8 cellular contexts compared by ENCODE assay signal in genomic region chr6:83193747-83194582, GRCh38. TPM values are rescaled to one million over a fixed set of nuclear protein-coding genes. Genes with fewer than 3 reads are reported as not detected.
A peak's percentile ranks its signal among the peaks of the same experiment; 100 is the strongest.
DNase-seq lines count a peak whose midpoint lies in the region; FAIRE-seq and TF ChIP-seq lines count a peak whose summit lies in the region.

No MANE protein-coding gene starts in this region.

- intact Hi-C loops in activated CD4-positive, alpha-beta memory T cell treated with anti-CD3 and anti-CD28 coated beads for 36 hours (cut with micrococcal nuclease), result loop anchor here (1.0 to 5.0 kb wide), 4 partner anchors 21 to 1033 kb away; partner anchors contain the start of genes CEP162, DOP1A and IBTK
- intact Hi-C loops in endothelial cell of umbilical vein (cut with micrococcal nuclease), result loop anchor here (1.0 to 10.0 kb wide), 4 partner anchors 21 to 949 kb away; partner anchors contain the start of genes DOP1A, IBTK and TPBG
- intact Hi-C loops in testis (cut with DNase I; ENCODE audit: low total_unique reads), result loop anchor here (10.0 kb wide), 1 partner anchor 129 kb away; the partner anchor contains the start of genes DOP1A and UBE3D

- no peaks in the 10 kb centered on the region for H3K9me3 ChIP-seq in endothelial cell of umbilical vein (replicated peaks; ENCODE audit: control insufficient read depth, insufficient read depth, low read length)
- H3K9me3 ChIP-seq in testis, result no peaks in the 10 kb centered on the region

- no peak for TF ChIP-seq POLR2A in endothelial cell of umbilical vein (IDR thresholded peaks at IDR 0.05; ENCODE audit: low read depth, low read length)
- no peak for TF ChIP-seq POLR2A in testis (IDR thresholded peaks at IDR 0.05)

- no peak overlapping the region for H3K27ac Mint-ChIP-seq in activated CD4-positive, alpha-beta memory T cell treated with anti-CD3 and anti-CD28 coated beads for 36 hours
- H3K27ac Mint-ChIP-seq in mesothelial cell of epicardium, result peak overlapping the region; percentile 22

- H3K36me3 ChIP-seq in endothelial cell of umbilical vein (ENCODE audit: control insufficient read depth in 2 of 2, extremely low read depth in 1 of 2, insufficient read depth in 2 of 2, low read length in 2 of 2) (peaks cover 0 to 17% of the 10 kb centered on the region in 2 experiments), testis (ENCODE audit: low read depth, missing control alignments) (no peaks in the 10 kb centered on the region)

- H3K27me3 ChIP-seq in endothelial cell of umbilical vein (ENCODE audit: control insufficient read depth in 2 of 2, insufficient read depth in 2 of 2, low read length in 2 of 2), result no peaks in the 10 kb centered on the region
- no peaks in the 10 kb centered on the region for H3K27me3 ChIP-seq in testis

- CTCF ChIA-PET in HEK293T (lab: Yijun Ruan, JAX), result interaction anchor here (1.0 kb wide), 1 partner anchor 129 kb away, joined by 3 read pairs; the partner anchor contains the start of gene UBE3D
- CTCF ChIA-PET in activated CD4-positive, alpha-beta memory T cell treated with anti-CD3 and anti-CD28 coated beads for 36 hours (lab: Charles Lee), result interaction anchor here (0.9 to 3.5 kb wide), 3 partner anchors 21 to 342 kb away, joined by 4 to 31 read pairs (median 6); partner anchors contain the start of genes DOP1A and UBE3D
- CTCF ChIA-PET in endothelial cell of umbilical vein (lab: Charles Lee), result interaction anchor here (0.6 to 8.7 kb wide), 7 partner anchors 18 to 137 kb away, joined by 3 to 83 read pairs (median 4); partner anchors contain the start of genes DOP1A and UBE3D

- no peak for TF ChIP-seq CTCF in endothelial cell of umbilical vein (IDR thresholded peaks at IDR 0.05; ENCODE audit: extremely low read depth in 1 of 2, insufficient read depth in 1 of 2, low read depth in 1 of 2, low read length in 2 of 2)
- TF ChIP-seq CTCF in mesothelial cell of epicardium (IDR thresholded peaks at IDR 0.05; ENCODE audit: unreplicated experiment), result no peak
- TF ChIP-seq CTCF in testis (IDR thresholded peaks at IDR 0.05), result no peak

- H3K9ac ChIP-seq in endothelial cell of umbilical vein (replicated peaks; ENCODE audit: extremely low read depth, insufficient read depth, low read length), result peak overlapping the region; percentile 93

- H3K9me1 ChIP-seq in endothelial cell of umbilical vein (replicated peaks; ENCODE audit: control insufficient read depth, extremely low read depth, insufficient read depth, low read length), result no peaks in the 10 kb centered on the region

- H3K4me1 Mint-ChIP-seq in activated CD4-positive, alpha-beta memory T cell treated with anti-CD3 and anti-CD28 coated beads for 36 hours (ENCODE audit: low read depth), result peaks cover 39% of the 10 kb centered on the region
- peaks cover 30% of the 10 kb centered on the region for H3K4me1 Mint-ChIP-seq in mesothelial cell of epicardium

- H3K4me2 ChIP-seq in endothelial cell of umbilical vein (ENCODE audit: insufficient read depth, low read length), result peak overlapping the region; percentile 91

- H3K4me3 ChIP-seq in endothelial cell of umbilical vein (replicated peaks in 1 of 3; ENCODE audit: insufficient read depth in 1 of 3, low read depth in 1 of 3, low read length in 3 of 3), result peak overlapping the region; percentile 52 to 99 (median 94)
- peak overlapping the region; percentile 84 to 97 for H3K4me3 ChIP-seq in testis

- dilution Hi-C loops in endothelial cell of umbilical vein (cut with MboI; ENCODE audit: extremely low pct_ligation_motif_present, low sequenced_read_pairs), result no loop called here

- H3K9me3 Mint-ChIP-seq in activated CD4-positive, alpha-beta memory T cell treated with anti-CD3 and anti-CD28 coated beads for 36 hours, result no peaks in the 10 kb centered on the region
- no peaks in the 10 kb centered on the region for H3K9me3 Mint-ChIP-seq in mesothelial cell of epicardium

- peaks cover 37% of the 10 kb centered on the region for H3K79me2 ChIP-seq in endothelial cell of umbilical vein (ENCODE audit: control insufficient read depth, insufficient read depth, low read length)

- H3K4me3 Mint-ChIP-seq in activated CD4-positive, alpha-beta memory T cell treated with anti-CD3 and anti-CD28 coated beads for 36 hours, result peak overlapping the region; percentile 95
- peak overlapping the region; percentile 99 for H3K4me3 Mint-ChIP-seq in mesothelial cell of epicardium

- POLR2A ChIA-PET in HEK293T (lab: Yijun Ruan, JAX) (interaction anchor here (0.6 to 1.5 kb wide), 6 partner anchors 10 to 129 kb away, joined by 3 to 5 read pairs (median 4); partner anchors contain the start of genes DOP1A and UBE3D), endothelial cell of umbilical vein (lab: Charles Lee) (no interaction called here)
- POLR2A ChIA-PET in activated CD4-positive, alpha-beta memory T cell treated with anti-CD3 and anti-CD28 coated beads for 36 hours (lab: Charles Lee), result interaction anchor here (0.9 to 1.1 kb wide), 2 partner anchors 127 to 128 kb away, joined by 4 to 5 read pairs; partner anchors contain the start of genes DOP1A and UBE3D

- peak overlapping the region; percentile 49 for H3K27ac ChIP-seq in endothelial cell of umbilical vein (ENCODE audit: insufficient read depth, low read depth, low read length)
- peak overlapping the region; percentile 89 to 95 for H3K27ac ChIP-seq in testis

- no peak for FAIRE-seq in endothelial cell of umbilical vein (lab: Jason Lieb, UNC)

- peak; percentile 35 to 76 (median 75) for DNase-seq in NCI-H1417 (lab: John Stamatoyannopoulos, UW)
- no peak for DNase-seq in NCI-H1417 treated with DMSO at 0.1 percent for 48 hours (lab: John Stamatoyannopoulos, UW)
- DNase-seq in HEK293T (ENCODE audit: extremely low spot score), result peak; percentile 65
- peak; percentile 86 for DNase-seq in NCI-H146 (lab: John Stamatoyannopoulos, UW)
- peak; percentile 27 for DNase-seq in activated CD4-positive, alpha-beta memory T cell treated with anti-CD3 and anti-CD28 coated beads for 36 hours
- DNase-seq in endothelial cell of umbilical vein (ENCODE audit: low read depth, low spot score), result peak; percentile 44
- DNase-seq in mesothelial cell of epicardium (ENCODE audit: low spot score in 2 of 2, unreplicated experiment in 2 of 2), result peak; percentile 21 to 53
- DNase-seq in testis, result peak; percentile 48

- TSS peak; percentile 21 for BruUV-seq in endothelial cell of umbilical vein (replicated peaks; lab: Mats Ljungman, UMichigan)

- H3K27me3 Mint-ChIP-seq in activated CD4-positive, alpha-beta memory T cell treated with anti-CD3 and anti-CD28 coated beads for 36 hours, result no peaks in the 10 kb centered on the region
- H3K27me3 Mint-ChIP-seq in mesothelial cell of epicardium (ENCODE audit: low read depth), result no peaks in the 10 kb centered on the region

- H3K36me3 Mint-ChIP-seq in activated CD4-positive, alpha-beta memory T cell treated with anti-CD3 and anti-CD28 coated beads for 36 hours, result peaks cover 18% of the 10 kb centered on the region
- peaks cover 20% of the 10 kb centered on the region for H3K36me3 Mint-ChIP-seq in mesothelial cell of epicardium

- H4K20me1 ChIP-seq in endothelial cell of umbilical vein (replicated peaks; ENCODE audit: control insufficient read depth, extremely low read depth, insufficient read depth, low read length), result peaks cover 2% of the 10 kb centered on the region

- H3K4me1 ChIP-seq in endothelial cell of umbilical vein (ENCODE audit: control insufficient read depth, extremely low read depth, insufficient read depth, low read length) (peaks cover 32% of the 10 kb centered on the region), testis (peaks cover 13% of the 10 kb centered on the region)

- peak overlapping the region; percentile 85 for H2AFZ ChIP-seq in endothelial cell of umbilical vein (ENCODE audit: low read depth, low read length)

- WGBS in testis, 2 donors, result 1 to 2% methylated on average over 34 to 44 of the region's 44 CpGs

TF ChIP-seq in endothelial cell of umbilical vein, 7 proteins besides CTCF, POLR2A, EP300 and RAD21 (continues in another document):
- no peak for TF ChIP-seq GATA2 (IDR thresholded peaks at IDR 0.05; ENCODE audit: insufficient read depth, insufficient read length, low read depth, low read length)
- TF ChIP-seq FOS (IDR thresholded peaks at IDR 0.05; ENCODE audit: borderline replicate concordance, insufficient read depth, low read length), result no peak
- TF ChIP-seq JUN (IDR thresholded peaks at IDR 0.05; ENCODE audit: borderline replicate concordance, insufficient read depth, insufficient read length, low read depth), result no peak
- TF ChIP-seq, protein P1, sequence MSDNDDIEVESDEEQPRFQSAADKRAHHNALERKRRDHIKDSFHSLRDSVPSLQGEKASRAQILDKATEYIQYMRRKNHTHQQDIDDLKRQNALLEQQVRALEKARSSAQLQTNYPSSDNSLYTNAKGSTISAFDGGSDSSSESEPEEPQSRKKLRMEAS (IDR thresholded peaks at IDR 0.05; ENCODE audit: insufficient read depth, insufficient read length), result no peak
- TF ChIP-seq MYC (IDR thresholded peaks at IDR 0.05; ENCODE audit: low read depth, low read length), result no peak

RNA-seq across cellular contexts. Expression of gene RWDD2A, which starts 0.8 kb away (rescaled TPM):
- total RNA-seq in activated CD4-positive, alpha-beta memory T cell treated with anti-CD3 and anti-CD28 coated beads for 36 hours, result 1 to 10 TPM; 2.6 TPM
- total RNA-seq in endothelial cell of umbilical vein, result 4.3 and 4.5 TPM in 2 replicates
- polyA plus RNA-seq in endothelial cell of umbilical vein, result 2.9 and 3.2 TPM in 2 replicates
- polyA plus RNA-seq in endothelial cell of umbilical vein (2011; cell fraction: cytosol; rRNA removed), result 3.3 and 3.6 TPM in 2 replicates
- 9.9 and 11.5 TPM in 2 replicates for polyA plus RNA-seq in endothelial cell of umbilical vein (2011; cell fraction: nucleus; rRNA removed)
- polyA plus RNA-seq in endothelial cell of umbilical vein (2012), result 4.8 and 5.3 TPM in 2 replicates
- polyA minus RNA-seq in endothelial cell of umbilical vein, result 3.4 and 3.5 TPM in 2 replicates
- 1.4 TPM for polyA minus RNA-seq in endothelial cell of umbilical vein (2011; cell fraction: cytosol; rRNA and poly(A)+ RNA removed)
- polyA minus RNA-seq in endothelial cell of umbilical vein (2011; cell fraction: nucleus; rRNA and poly(A)+ RNA removed), result 3.4 and 3.8 TPM in 2 replicates
- total RNA-seq in mesothelial cell of epicardium, result 6.4 to 6.7 TPM (median 6.4 TPM) in 3 replicates
- total RNA-seq in testis, result 10 to 100 TPM; 11.0 to 13.2 TPM
- 18.4 TPM for polyA plus RNA-seq in testis (ENCODE audit: insufficient read depth, low read depth, low replicate concordance)

RNA-seq across cellular contexts. Expression of gene PGM3, which starts 0.9 kb away (rescaled TPM):
- 10 to 100 TPM; 20.7 to 24.6 TPM for total RNA-seq in activated CD4-positive, alpha-beta memory T cell treated with anti-CD3 and anti-CD28 coated beads for 36 hours
- total RNA-seq in endothelial cell of umbilical vein (70.7 and 74.8 TPM in 2 replicates), mesothelial cell of epicardium (67.0 to 68.1 TPM (median 67.7 TPM) in 3 replicates), testis (10 to 100 TPM; 27.9 to 36.3 TPM)
- polyA plus RNA-seq in endothelial cell of umbilical vein (16.3 and 19.8 TPM in 2 replicates), testis (ENCODE audit: insufficient read depth, low read depth, low replicate concordance) (69.1 TPM)
- 29.6 and 33.4 TPM in 2 replicates for polyA plus RNA-seq in endothelial cell of umbilical vein (2011; cell fraction: cytosol; rRNA removed)
- 64.5 and 82.5 TPM in 2 replicates for polyA plus RNA-seq in endothelial cell of umbilical vein (2011; cell fraction: nucleus; rRNA removed)
- polyA plus RNA-seq in endothelial cell of umbilical vein (2012), result 66.4 and 84.4 TPM in 2 replicates
- 120 and 122 TPM in 2 replicates for polyA minus RNA-seq in endothelial cell of umbilical vein
- 19.3 TPM for polyA minus RNA-seq in endothelial cell of umbilical vein (2011; cell fraction: cytosol; rRNA and poly(A)+ RNA removed)
- polyA minus RNA-seq in endothelial cell of umbilical vein (2011; cell fraction: nucleus; rRNA and poly(A)+ RNA removed), result 77.5 and 122 TPM in 2 replicates
